In the genomic region with DNA sequence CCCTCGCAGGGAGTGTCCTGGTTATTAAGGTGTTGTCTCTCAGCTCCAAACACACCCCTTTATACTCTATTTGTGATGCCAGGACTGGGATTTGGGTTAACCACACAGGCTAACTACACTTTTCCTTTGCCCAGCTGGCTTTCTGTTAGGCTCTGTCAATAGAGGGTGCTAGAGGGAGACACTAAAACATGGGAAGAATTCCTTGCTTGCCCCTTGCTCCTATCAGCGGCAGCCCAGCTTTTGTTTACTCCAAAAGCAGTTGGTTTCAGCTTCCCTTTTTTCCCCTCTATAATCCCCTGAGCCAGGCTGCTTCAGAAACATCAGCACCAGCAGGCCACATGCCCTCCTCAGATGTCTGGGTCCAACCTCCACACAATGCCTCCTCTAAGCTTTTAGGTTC, we compare ENCODE assay signal across 8 cellular contexts.
DNase-seq lines count a peak whose midpoint lies in the region; ATAC-seq and TF ChIP-seq lines count a peak whose summit lies in the region.

No MANE protein-coding gene starts in this region.

- H3K9me3 Mint-ChIP-seq in endodermal cell: no peaks in the 10 kb centered on the region

- H3K4me1 Mint-ChIP-seq in endodermal cell: peaks cover 16% of the 10 kb centered on the region

- peak overlapping the region; percentile 4 for H3K27ac Mint-ChIP-seq in endodermal cell

- H3K9ac ChIP-seq in endodermal cell (ENCODE audit: extremely low read depth, low read length, poor library complexity, severe bottlenecking): no peak overlapping the region

- H3K4me1 ChIP-seq in endodermal cell (ENCODE audit: control insufficient read depth, insufficient read depth, low read length): peaks cover 6% of the 10 kb centered on the region

- ATAC-seq in GM19324 (IDR thresholded peaks at IDR 0.05; ENCODE audit: low FRiP score, unreplicated experiment) (no peak), HG03457 (IDR thresholded peaks at IDR 0.05; ENCODE audit: unreplicated experiment) (no peak)

- H3K4me3 ChIP-seq in endodermal cell (ENCODE audit: low read length): no peak overlapping the region

- 36 to 60% methylated on average over 1 to 2 of the region's 2 CpGs for WGBS in endodermal cell (ENCODE audit: insufficient coverage in 1 of 2, insufficient read length in 1 of 2), 2 experiments

- peak; percentile 80 for TF ChIP-seq CTCF in endodermal cell (conservative IDR thresholded peaks at IDR 0.05)

- no peaks in the 10 kb centered on the region for H3K27me3 ChIP-seq in endodermal cell (ENCODE audit: control insufficient read depth, insufficient read depth, low read length, poor library complexity, severe bottlenecking)

- H3K27ac ChIP-seq in endodermal cell (ENCODE audit: low read depth, low read length): no peak overlapping the region

- no peaks in the 10 kb centered on the region for H3K9me3 ChIP-seq in endodermal cell (ENCODE audit: control insufficient read depth, low read length)

- H3K36me3 ChIP-seq in endodermal cell (ENCODE audit: control insufficient read depth, insufficient read depth, low read length): no peaks in the 10 kb centered on the region

- DNase-seq in NCI-H1436 (lab: John Stamatoyannopoulos, UW) (peak; percentile 41), NCI-H1436 treated with DMSO at 0.1 percent for 48 hours (lab: John Stamatoyannopoulos, UW) (no peak), NCI-H460 (ENCODE audit: extremely low read depth, low read depth) (peak; percentile 41), endodermal cell (peak; percentile 87), pons (ENCODE audit: low spot score) (peak; percentile 62)
- no peak for DNase-seq in activated CD4-positive, alpha-beta T cell treated with anti-CD3 and anti-CD28 coated beads, Interleukin-2, amount 50 U/mL, for 1 hour

- H3K4me3 Mint-ChIP-seq in endodermal cell: no peak overlapping the region

- no peaks in the 10 kb centered on the region for H3K36me3 Mint-ChIP-seq in endodermal cell (ENCODE audit: low read depth)

- H3K27me3 Mint-ChIP-seq in endodermal cell (ENCODE audit: insufficient read depth): no peaks in the 10 kb centered on the region

Comparison
In these comparisons a context has a peak if more than half of its experiments do, and no peak if none do; other contexts are left out.
1. DNase-seq: peak in NCI-H1436 (single experiment), NCI-H460 (single experiment), endodermal cell (single experiment) and pons (single experiment); none in NCI-H1436 treated with DMSO at 0.1 percent for 48 hours (single experiment) and activated CD4-positive, alpha-beta T cell treated with anti-CD3 and anti-CD28 coated beads, Interleukin-2, amount 50 U/mL, for 1 hour (single experiment).